In the genomic region with DNA sequence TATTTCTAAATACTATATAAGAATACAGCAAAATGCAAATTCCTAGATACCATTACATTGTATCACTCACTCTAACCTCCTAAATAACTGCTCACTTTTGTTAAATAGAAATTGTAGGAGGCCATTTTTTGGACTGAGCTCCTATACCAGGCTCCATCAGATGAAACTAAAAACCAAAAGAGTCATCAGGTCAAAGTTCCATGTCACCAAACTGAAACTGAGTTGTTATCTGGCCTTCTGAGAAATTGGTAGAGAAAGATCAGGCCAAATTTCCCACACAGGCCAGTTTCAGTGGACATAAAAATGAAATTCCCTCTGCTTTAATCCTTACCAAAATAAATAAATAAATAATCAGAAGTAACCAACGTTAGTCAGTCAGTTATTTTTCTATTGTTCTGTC, we compare ENCODE assay signal across 21 cellular contexts.
"Had no signal": no experiment of that assay in that cellular context is flagged by ENCODE, and none has a peak within 500 bp of the region (broad histone marks: within the 10 kb centered on the region; RNA-seq: fewer than 3 reads in every experiment).

No MANE protein-coding gene starts in this region.

- DNase-seq: activated B cell treated with CpG ODN at 0.5 μM for 24 hours; activated CD4-positive, alpha-beta memory T cell treated with anti-CD3 and anti-CD28 coated beads for 36 hours; activated CD4-positive, alpha-beta T cell treated with anti-CD3 and anti-CD28 coated beads, Interleukin-2, amount 10 ng/mL, durations not matched to agents 7 days and 5 days; activated CD8-positive, alpha-beta memory T cell treated with anti-CD3 and anti-CD28 coated beads for 24 hours; activated effector memory CD4-positive, alpha-beta T cell treated with anti-CD3 and anti-CD28 coated beads, Interleukin-2, amount 50 U/mL, for 16 hours; activated naive CD4-positive, alpha-beta T cell treated with anti-CD3 and anti-CD28 coated beads for 36 hours; activated T-cell treated with anti-CD3 and anti-CD28 coated beads, Interleukin-2, amount 50 U/mL, for 4 hours; amygdala; NCI-H1048; NCI-H146; NCI-H187 treated with DMSO at 0.1 percent for 48 hours; NCI-H2081 treated with DMSO at 0.1 percent for 48 hours; NCI-H446; NCI-H524; PC-9; SIG-M5; SW 1271 had no signal

- H3K27ac ChIP-seq: PC-9, SK-N-MC had no signal

- H3K4me3 ChIP-seq: PC-9, SK-N-MC had no signal

- H2AFZ ChIP-seq: PC-9 had no signal

- H3K4me1 Mint-ChIP-seq: central memory CD8-positive, alpha-beta T cell had no signal

- H3K27ac Mint-ChIP-seq: activated B cell treated with CpG ODN at 0.5 μM for 24 hours; activated CD4-positive, alpha-beta memory T cell treated with anti-CD3 and anti-CD28 coated beads for 36 hours; activated CD4-positive, alpha-beta T cell treated with anti-CD3 and anti-CD28 coated beads, Interleukin-2, amount 10 ng/mL, durations not matched to agents 7 days and 5 days; activated naive CD4-positive, alpha-beta T cell treated with anti-CD3 and anti-CD28 coated beads for 36 hours; activated naive CD8-positive, alpha-beta T cell; brain had no signal

- H3K4me2 ChIP-seq: PC-9 had no signal

- H3K4me3 Mint-ChIP-seq: activated B cell treated with CpG ODN at 0.5 μM for 24 hours; activated CD4-positive, alpha-beta memory T cell treated with anti-CD3 and anti-CD28 coated beads for 36 hours; activated CD4-positive, alpha-beta T cell treated with anti-CD3 and anti-CD28 coated beads, Interleukin-2, amount 10 ng/mL, durations not matched to agents 7 days and 5 days; activated naive CD4-positive, alpha-beta T cell treated with anti-CD3 and anti-CD28 coated beads for 36 hours; activated naive CD8-positive, alpha-beta T cell; activated T-cell treated with anti-CD3 and anti-CD28 coated beads, Interleukin-2, amount 50 U/mL, for 4 hours; brain; central memory CD8-positive, alpha-beta T cell had no signal

- H3K9me3 Mint-ChIP-seq: activated B cell treated with CpG ODN at 0.5 μM for 24 hours; activated CD4-positive, alpha-beta memory T cell treated with anti-CD3 and anti-CD28 coated beads for 36 hours; activated CD4-positive, alpha-beta T cell treated with anti-CD3 and anti-CD28 coated beads, Interleukin-2, amount 10 ng/mL, durations not matched to agents 7 days and 5 days; activated naive CD4-positive, alpha-beta T cell treated with anti-CD3 and anti-CD28 coated beads for 36 hours; activated T-cell treated with anti-CD3 and anti-CD28 coated beads, Interleukin-2, amount 50 U/mL, for 4 hours; central memory CD8-positive, alpha-beta T cell had no signal

- H3K27me3 Mint-ChIP-seq: activated B cell treated with CpG ODN at 0.5 μM for 24 hours; activated CD4-positive, alpha-beta memory T cell treated with anti-CD3 and anti-CD28 coated beads for 36 hours; activated CD4-positive, alpha-beta T cell treated with anti-CD3 and anti-CD28 coated beads, Interleukin-2, amount 10 ng/mL, durations not matched to agents 7 days and 5 days; activated naive CD8-positive, alpha-beta T cell; central memory CD8-positive, alpha-beta T cell had no signal

- ATAC-seq: activated T-cell treated with anti-CD3 and anti-CD28 coated beads, Interleukin-2, amount 50 U/mL, for 4 hours had no signal

- H3K36me3 Mint-ChIP-seq: activated CD4-positive, alpha-beta memory T cell treated with anti-CD3 and anti-CD28 coated beads for 36 hours; activated naive CD8-positive, alpha-beta T cell; brain had no signal
